Comparison of ENCODE assay signal across 2 cellular contexts in the genomic region with DNA sequence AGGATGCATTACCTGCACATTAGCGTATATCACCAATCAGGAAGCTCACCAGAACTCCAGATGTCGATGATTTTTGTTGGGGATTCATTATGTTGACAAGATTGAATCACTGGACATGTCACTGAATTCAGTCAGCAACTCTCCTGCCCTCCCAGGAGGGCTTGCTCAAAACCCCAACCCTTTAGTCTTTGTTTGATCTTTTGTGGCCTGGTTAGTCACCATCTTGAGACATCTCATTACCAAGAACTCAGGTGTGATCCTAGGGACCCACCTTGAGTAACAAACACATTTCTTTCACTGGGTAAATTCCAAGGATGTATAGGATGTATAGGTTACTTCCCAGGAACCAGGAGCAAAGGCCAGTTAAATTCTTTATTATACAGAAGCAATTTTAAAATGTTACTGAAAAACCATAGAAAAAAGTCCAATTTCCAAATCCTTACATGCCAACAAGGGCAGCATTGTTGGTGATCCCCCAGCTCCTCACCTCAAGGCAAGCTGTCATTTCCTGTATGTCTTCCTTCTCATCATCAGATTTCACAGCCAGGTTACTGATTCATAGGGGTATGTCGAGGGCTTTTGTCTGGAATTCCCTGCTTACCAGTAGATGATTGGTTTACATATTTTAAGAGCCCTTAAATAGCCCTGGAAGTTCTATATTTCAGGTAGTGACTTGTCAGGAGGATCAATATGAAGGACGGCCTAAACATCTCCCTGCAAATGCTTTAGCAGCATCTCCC.
TF ChIP-seq lines count a peak whose summit lies in the region.

No MANE protein-coding gene starts in this region.

TF ChIP-seq in GM23338, 12 proteins besides CTCF, POLR2A, EP300 and RAD21 (continued from another document):
- TF ChIP-seq, protein P1, sequence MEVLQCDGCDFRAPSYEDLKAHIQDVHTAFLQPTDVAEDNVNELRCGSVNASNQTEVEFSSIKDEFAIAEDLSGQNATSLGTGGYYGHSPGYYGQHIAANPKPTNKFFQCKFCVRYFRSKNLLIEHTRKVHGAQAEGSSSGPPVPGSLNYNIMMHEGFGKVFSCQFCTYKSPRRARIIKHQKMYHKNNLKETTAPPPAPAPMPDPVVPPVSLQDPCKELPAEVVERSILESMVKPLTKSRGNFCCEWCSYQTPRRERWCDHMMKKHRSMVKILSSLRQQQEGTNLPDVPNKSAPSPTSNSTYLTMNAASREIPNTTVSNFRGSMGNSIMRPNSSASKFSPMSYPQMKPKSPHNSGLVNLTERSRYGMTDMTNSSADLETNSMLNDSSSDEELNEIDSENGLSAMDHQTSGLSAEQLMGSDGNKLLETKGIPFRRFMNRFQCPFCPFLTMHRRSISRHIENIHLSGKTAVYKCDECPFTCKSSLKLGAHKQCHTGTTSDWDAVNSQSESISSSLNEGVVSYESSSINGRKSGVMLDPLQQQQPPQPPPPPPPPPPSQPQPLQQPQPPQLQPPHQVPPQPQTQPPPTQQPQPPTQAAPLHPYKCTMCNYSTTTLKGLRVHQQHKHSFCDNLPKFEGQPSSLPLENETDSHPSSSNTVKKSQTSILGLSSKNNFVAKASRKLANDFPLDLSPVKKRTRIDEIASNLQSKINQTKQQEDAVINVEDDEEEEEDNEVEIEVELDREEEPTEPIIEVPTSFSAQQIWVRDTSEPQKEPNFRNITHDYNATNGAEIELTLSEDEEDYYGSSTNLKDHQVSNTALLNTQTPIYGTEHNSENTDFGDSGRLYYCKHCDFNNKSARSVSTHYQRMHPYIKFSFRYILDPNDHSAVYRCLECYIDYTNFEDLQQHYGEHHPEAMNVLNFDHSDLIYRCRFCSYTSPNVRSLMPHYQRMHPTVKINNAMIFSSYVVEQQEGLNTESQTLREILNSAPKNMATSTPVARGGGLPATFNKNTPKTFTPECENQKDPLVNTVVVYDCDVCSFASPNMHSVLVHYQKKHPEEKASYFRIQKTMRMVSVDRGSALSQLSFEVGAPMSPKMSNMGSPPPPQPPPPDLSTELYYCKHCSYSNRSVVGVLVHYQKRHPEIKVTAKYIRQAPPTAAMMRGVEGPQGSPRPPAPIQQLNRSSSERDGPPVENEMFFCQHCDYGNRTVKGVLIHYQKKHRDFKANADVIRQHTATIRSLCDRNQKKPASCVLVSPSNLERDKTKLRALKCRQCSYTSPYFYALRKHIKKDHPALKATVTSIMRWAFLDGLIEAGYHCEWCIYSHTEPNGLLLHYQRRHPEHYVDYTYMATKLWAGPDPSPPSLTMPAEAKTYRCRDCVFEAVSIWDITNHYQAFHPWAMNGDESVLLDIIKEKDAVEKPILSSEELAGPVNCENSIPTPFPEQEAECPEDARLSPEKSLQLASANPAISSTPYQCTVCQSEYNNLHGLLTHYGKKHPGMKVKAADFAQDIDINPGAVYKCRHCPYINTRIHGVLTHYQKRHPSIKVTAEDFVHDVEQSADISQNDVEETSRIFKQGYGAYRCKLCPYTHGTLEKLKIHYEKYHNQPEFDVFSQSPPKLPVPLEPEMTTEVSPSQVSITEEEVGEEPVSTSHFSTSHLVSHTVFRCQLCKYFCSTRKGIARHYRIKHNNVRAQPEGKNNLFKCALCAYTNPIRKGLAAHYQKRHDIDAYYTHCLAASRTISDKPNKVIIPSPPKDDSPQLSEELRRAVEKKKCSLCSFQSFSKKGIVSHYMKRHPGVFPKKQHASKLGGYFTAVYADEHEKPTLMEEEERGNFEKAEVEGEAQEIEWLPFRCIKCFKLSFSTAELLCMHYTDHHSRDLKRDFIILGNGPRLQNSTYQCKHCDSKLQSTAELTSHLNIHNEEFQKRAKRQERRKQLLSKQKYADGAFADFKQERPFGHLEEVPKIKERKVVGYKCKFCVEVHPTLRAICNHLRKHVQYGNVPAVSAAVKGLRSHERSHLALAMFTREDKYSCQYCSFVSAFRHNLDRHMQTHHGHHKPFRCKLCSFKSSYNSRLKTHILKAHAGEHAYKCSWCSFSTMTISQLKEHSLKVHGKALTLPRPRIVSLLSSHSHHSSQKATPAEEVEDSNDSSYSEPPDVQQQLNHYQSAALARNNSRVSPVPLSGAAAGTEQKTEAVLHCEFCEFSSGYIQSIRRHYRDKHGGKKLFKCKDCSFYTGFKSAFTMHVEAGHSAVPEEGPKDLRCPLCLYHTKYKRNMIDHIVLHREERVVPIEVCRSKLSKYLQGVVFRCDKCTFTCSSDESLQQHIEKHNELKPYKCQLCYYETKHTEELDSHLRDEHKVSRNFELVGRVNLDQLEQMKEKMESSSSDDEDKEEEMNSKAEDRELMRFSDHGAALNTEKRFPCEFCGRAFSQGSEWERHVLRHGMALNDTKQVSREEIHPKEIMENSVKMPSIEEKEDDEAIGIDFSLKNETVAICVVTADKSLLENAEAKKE (CRISPR knock-in tag; IDR thresholded peaks at IDR 0.05), result no peak
- TF ChIP-seq, protein P2, sequence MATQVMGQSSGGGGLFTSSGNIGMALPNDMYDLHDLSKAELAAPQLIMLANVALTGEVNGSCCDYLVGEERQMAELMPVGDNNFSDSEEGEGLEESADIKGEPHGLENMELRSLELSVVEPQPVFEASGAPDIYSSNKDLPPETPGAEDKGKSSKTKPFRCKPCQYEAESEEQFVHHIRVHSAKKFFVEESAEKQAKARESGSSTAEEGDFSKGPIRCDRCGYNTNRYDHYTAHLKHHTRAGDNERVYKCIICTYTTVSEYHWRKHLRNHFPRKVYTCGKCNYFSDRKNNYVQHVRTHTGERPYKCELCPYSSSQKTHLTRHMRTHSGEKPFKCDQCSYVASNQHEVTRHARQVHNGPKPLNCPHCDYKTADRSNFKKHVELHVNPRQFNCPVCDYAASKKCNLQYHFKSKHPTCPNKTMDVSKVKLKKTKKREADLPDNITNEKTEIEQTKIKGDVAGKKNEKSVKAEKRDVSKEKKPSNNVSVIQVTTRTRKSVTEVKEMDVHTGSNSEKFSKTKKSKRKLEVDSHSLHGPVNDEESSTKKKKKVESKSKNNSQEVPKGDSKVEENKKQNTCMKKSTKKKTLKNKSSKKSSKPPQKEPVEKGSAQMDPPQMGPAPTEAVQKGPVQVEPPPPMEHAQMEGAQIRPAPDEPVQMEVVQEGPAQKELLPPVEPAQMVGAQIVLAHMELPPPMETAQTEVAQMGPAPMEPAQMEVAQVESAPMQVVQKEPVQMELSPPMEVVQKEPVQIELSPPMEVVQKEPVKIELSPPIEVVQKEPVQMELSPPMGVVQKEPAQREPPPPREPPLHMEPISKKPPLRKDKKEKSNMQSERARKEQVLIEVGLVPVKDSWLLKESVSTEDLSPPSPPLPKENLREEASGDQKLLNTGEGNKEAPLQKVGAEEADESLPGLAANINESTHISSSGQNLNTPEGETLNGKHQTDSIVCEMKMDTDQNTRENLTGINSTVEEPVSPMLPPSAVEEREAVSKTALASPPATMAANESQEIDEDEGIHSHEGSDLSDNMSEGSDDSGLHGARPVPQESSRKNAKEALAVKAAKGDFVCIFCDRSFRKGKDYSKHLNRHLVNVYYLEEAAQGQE (IDR thresholded peaks at IDR 0.05; ENCODE audit: unreplicated experiment), result no peak
- TF ChIP-seq EZH2phosphoT487 (IDR thresholded peaks at IDR 0.05; ENCODE audit: unreplicated experiment) (no peak), EZH2 (IDR thresholded peaks at IDR 0.05; ENCODE audit: low read depth, unreplicated experiment) (no peak), JUNB (IDR thresholded peaks at IDR 0.05; ENCODE audit: unreplicated experiment) (no peak), ZNF331 (CRISPR knock-in tag; IDR thresholded peaks at IDR 0.05; ENCODE audit: low read depth) (no peak), ZNF114 (CRISPR knock-in tag; IDR thresholded peaks at IDR 0.05) (no peak), STAT1 (IDR thresholded peaks at IDR 0.05; ENCODE audit: unreplicated experiment) (no peak)
TF ChIP-seq in GM23338: peak in this region for 0.

TF ChIP-seq in WTC11, 78 proteins besides CTCF, POLR2A, EP300 and RAD21 (continued from another document):
- TF ChIP-seq, protein P3, sequence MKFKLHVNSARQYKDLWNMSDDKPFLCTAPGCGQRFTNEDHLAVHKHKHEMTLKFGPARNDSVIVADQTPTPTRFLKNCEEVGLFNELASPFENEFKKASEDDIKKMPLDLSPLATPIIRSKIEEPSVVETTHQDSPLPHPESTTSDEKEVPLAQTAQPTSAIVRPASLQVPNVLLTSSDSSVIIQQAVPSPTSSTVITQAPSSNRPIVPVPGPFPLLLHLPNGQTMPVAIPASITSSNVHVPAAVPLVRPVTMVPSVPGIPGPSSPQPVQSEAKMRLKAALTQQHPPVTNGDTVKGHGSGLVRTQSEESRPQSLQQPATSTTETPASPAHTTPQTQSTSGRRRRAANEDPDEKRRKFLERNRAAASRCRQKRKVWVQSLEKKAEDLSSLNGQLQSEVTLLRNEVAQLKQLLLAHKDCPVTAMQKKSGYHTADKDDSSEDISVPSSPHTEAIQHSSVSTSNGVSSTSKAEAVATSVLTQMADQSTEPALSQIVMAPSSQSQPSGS (CRISPR knock-in tag; IDR thresholded peaks at IDR 0.05; ENCODE audit: borderline replicate concordance, low read depth), result no peak
- TF ChIP-seq ZNF317 (CRISPR knock-in tag; IDR thresholded peaks at IDR 0.05; ENCODE audit: borderline replicate concordance, low read depth), result no peak
- TF ChIP-seq SMAD4 (CRISPR knock-in tag; IDR thresholded peaks at IDR 0.05), result no peak
- TF ChIP-seq NR3C1 (CRISPR knock-in tag; conservative IDR thresholded peaks at IDR 0.05; ENCODE audit: low read depth), result no peak
- TF ChIP-seq SOX15 (CRISPR knock-in tag; IDR thresholded peaks at IDR 0.05), result no peak
- TF ChIP-seq ELF4 (CRISPR knock-in tag; IDR thresholded peaks at IDR 0.05; ENCODE audit: low read depth), result no peak
- TF ChIP-seq FOXJ3 (CRISPR knock-in tag; IDR thresholded peaks at IDR 0.05; ENCODE audit: borderline replicate concordance), result no peak
- TF ChIP-seq GTF2I (CRISPR knock-in tag; conservative IDR thresholded peaks at IDR 0.05), result no peak
